ENCODE assay signal across 30 cellular contexts in the genomic region with DNA sequence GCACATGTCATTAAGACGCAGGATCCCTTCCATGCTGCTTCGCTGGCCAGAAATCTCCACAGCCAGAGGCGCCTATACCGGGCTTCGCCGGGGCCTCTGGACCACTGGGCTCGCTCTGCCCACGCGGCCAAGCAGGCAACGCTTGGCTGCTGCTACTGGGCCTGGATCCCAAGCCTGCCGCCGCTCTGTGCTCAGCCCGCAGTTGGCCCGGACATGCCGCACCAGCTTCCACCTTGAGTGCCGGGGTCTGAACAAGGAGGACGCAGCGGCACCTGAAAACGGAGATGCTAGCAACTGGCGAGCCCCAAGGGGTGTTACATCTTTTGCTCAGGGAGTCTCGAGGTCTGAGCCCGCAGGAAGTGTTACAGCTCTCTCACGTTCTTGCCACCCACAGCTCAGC.
"Had no signal": no experiment of that assay in that cellular context is flagged by ENCODE, and none has a peak within 500 bp of the region (broad histone marks: within the 10 kb centered on the region; RNA-seq: fewer than 3 reads in every experiment).

No MANE protein-coding gene starts in this region.

- ATAC-seq: activated CD4-positive, alpha-beta T cell treated with anti-CD3 and anti-CD28 coated beads for 36 hours; activated CD8-positive, alpha-beta memory T cell treated with anti-CD3 and anti-CD28 coated beads, Interleukin-2, amount 10 ng/mL, durations not matched to agents 7 days and 5 days; activated CD8-positive, alpha-beta T cell treated with anti-CD3 and anti-CD28 coated beads, Interleukin-2, amount 10 ng/mL, durations not matched to agents 7 days and 5 days; activated naive CD8-positive, alpha-beta T cell treated with anti-CD3 and anti-CD28 coated beads, Interleukin-2, amount 50 U/mL, for 24 hours had no signal

- H3K4me1 ChIP-seq: ascending aorta had no signal

- H3K4me3 ChIP-seq: ascending aorta, cardiac muscle cell had no signal

- DNase-seq: activated B cell treated with CpG ODN at 0.5 μM for 24 hours; activated CD4-positive, alpha-beta memory T cell treated with anti-CD3 and anti-CD28 coated beads, Interleukin-2, amount 10 ng/mL, durations not matched to agents 7 days and 5 days; activated CD4-positive, alpha-beta T cell treated with anti-CD3 and anti-CD28 coated beads for 1 hour; activated CD4-positive, alpha-beta T cell treated with anti-CD3 and anti-CD28 coated beads for 36 hours; activated CD4-positive, alpha-beta T cell treated with anti-CD3 and anti-CD28 coated beads for 48 hours; activated CD4-positive, alpha-beta T cell treated with anti-CD3 and anti-CD28 coated beads, Interleukin-2, amount 10 ng/mL, durations not matched to agents 7 days and 5 days; activated CD4-positive, alpha-beta T cell treated with anti-CD3 and anti-CD28 coated beads, Interleukin-2, amount 50 U/mL, for 48 hours; activated CD8-positive, alpha-beta memory T cell treated with anti-CD3 and anti-CD28 coated beads for 24 hours; activated CD8-positive, alpha-beta memory T cell treated with anti-CD3 and anti-CD28 coated beads, Interleukin-2, amount 10 ng/mL, durations not matched to agents 7 days and 5 days; activated CD8-positive, alpha-beta memory T cell treated with anti-CD3 and anti-CD28 coated beads, Interleukin-2, amount 50 U/mL, for 48 hours; activated CD8-positive, alpha-beta T cell treated with anti-CD3 and anti-CD28 coated beads, Interleukin-2, amount 10 ng/mL, durations not matched to agents 7 days and 5 days; activated effector memory CD4-positive, alpha-beta T cell treated with Interleukin-2 at 50 U/mL for 16 hours; activated gamma-delta T cell; activated naive CD4-positive, alpha-beta T cell treated with anti-CD3 and anti-CD28 coated beads, Interleukin-2, amount 10 ng/mL, durations not matched to agents 7 days and 5 days; activated naive CD4-positive, alpha-beta T cell treated with Interleukin-2 at 50 U/mL for 16 hours; activated naive CD8-positive, alpha-beta T cell treated with anti-CD3 and anti-CD28 coated beads, Interleukin-2, amount 10 ng/mL, durations not matched to agents 7 days and 5 days; activated naive CD8-positive, alpha-beta T cell treated with anti-CD3 and anti-CD28 coated beads, Interleukin-2, amount 50 U/mL, for 24 hours; activated T-cell treated with anti-CD3 and anti-CD28 coated beads, Interleukin-2, amount 50 U/mL, for 24 hours; activated T-cell treated with anti-CD3 and anti-CD28 coated beads, Interleukin-2, amount 50 U/mL, for 48 hours; amygdala; anterior cingulate cortex; cerebellar nuclear complex; T-helper 1 cell; T-helper 2 cell; T-helper 9 cell had no signal

- H3K27me3 ChIP-seq: ascending aorta, cardiac muscle cell had no signal

- H3K9me3 ChIP-seq: ascending aorta had no signal

- H3K36me3 ChIP-seq: ascending aorta, cardiac muscle cell had no signal

- H3K27ac ChIP-seq: ascending aorta, cardiac muscle cell, VCaP had no signal

- FAIRE-seq: bronchial epithelial cell, TTC549 had no signal
